Comparison of ENCODE assay signal across 15 cellular contexts in genomic region chr12:60266381-60266852, GRCh38.
DNase-seq lines count a peak whose midpoint lies in the region; ATAC-seq and TF ChIP-seq lines count a peak whose summit lies in the region.
"Had no signal": no experiment of that assay in that cellular context is flagged by ENCODE, and none has a peak within 500 bp of the region (broad histone marks: within the 10 kb centered on the region; RNA-seq: fewer than 3 reads in every experiment).

No MANE protein-coding gene starts in this region.

- no peak overlapping the region for H3K9ac ChIP-seq in mesenchymal stem cell (ENCODE audit: low read length)

- H3K4me3 ChIP-seq in choroid plexus epithelial cell (ENCODE audit: low read depth, low read length) (no peak overlapping the region), mesenchymal stem cell (ENCODE audit: insufficient read depth in 1 of 2, low read depth in 1 of 2, low read length in 2 of 2) (no peak overlapping the region)
- H3K4me3 ChIP-seq: cardiac muscle cell, GM23338 had no signal

- no peak overlapping the region for H2BK15ac ChIP-seq in mesenchymal stem cell (ENCODE audit: low read depth, poor library complexity, severe bottlenecking)

- H3K9me3 ChIP-seq in mesenchymal stem cell (ENCODE audit: control insufficient read depth, low read length): no peaks in the 10 kb centered on the region

- no peak overlapping the region for H3K18ac ChIP-seq in mesenchymal stem cell (ENCODE audit: low read depth in 1 of 2, low read length in 2 of 2)

- no peak for TF ChIP-seq CTCF in choroid plexus epithelial cell (conservative IDR thresholded peaks at IDR 0.05; ENCODE audit: low read depth, low read length)

- ATAC-seq in HG03520 (IDR thresholded peaks at IDR 0.05; ENCODE audit: unreplicated experiment) (no peak), GM21360 (IDR thresholded peaks at IDR 0.05; ENCODE audit: unreplicated experiment) (no peak)
- ATAC-seq: esophagus mucosa; GM23338; Right ventricle myocardium inferior; stimulated activated naive B cell treated with anti-CD40 and anti-IgM and Interleukin-4, amounts not matched to agents 10 μg/mL and 1 μg/mL and 100 μg/mL, for 72 hours; WTC11 had no signal

- no peaks in the 10 kb centered on the region for H3K36me3 ChIP-seq in mesenchymal stem cell (ENCODE audit: control insufficient read depth in 1 of 2, insufficient read depth in 2 of 2, low read depth in 1 of 2, low read length in 2 of 2)
- H3K36me3 ChIP-seq: cardiac muscle cell had no signal

- 0% methylated on average over 3 of the region's 4 CpGs for WGBS in mesenchymal stem cell

- no peak overlapping the region for H2BK5ac ChIP-seq in mesenchymal stem cell (ENCODE audit: low read depth, low read length, poor library complexity, severe bottlenecking)

- DNase-seq in DMS53 (lab: John Stamatoyannopoulos, UW) (peak; percentile 91), NCI-H460 (ENCODE audit: extremely low read depth, low read depth) (peak; percentile 59), choroid plexus epithelial cell (ENCODE audit: low read depth) (peak; percentile 86), mesenchymal stem cell (peak; percentile 87), NCI-H526 (lab: John Stamatoyannopoulos, UW) (no peak), NCI-H1105 treated with DMSO at 0.1 percent for 48 hours (lab: John Stamatoyannopoulos, UW) (no peak)
- DNase-seq: activated T-cell treated with anti-CD3 and anti-CD28 coated beads, Interleukin-2, amount 50 U/mL, for 24 hours; stimulated activated naive B cell treated with anti-CD40 and anti-IgM and Interleukin-4, amounts not matched to agents 10 μg/mL and 1 μg/mL and 100 μg/mL, for 72 hours had no signal

- H4K91ac ChIP-seq in mesenchymal stem cell (ENCODE audit: low read length): no peak overlapping the region

- no peak overlapping the region for H3K4me2 ChIP-seq in mesenchymal stem cell (ENCODE audit: low read length, poor library complexity, severe bottlenecking)
- H3K4me2 ChIP-seq: GM23338 had no signal

- no peak overlapping the region for H3K23ac ChIP-seq in mesenchymal stem cell (ENCODE audit: low read length in 2 of 2)

- H2AK5ac ChIP-seq in mesenchymal stem cell (ENCODE audit: low read length, severe bottlenecking): no peak overlapping the region

- H3K4ac ChIP-seq in mesenchymal stem cell (ENCODE audit: low read depth in 1 of 2, low read length in 2 of 2): no peak overlapping the region

- no peak overlapping the region for H2AFZ ChIP-seq in mesenchymal stem cell (ENCODE audit: low read depth, low read length)
- H2AFZ ChIP-seq: GM23338 had no signal

- H3K27ac ChIP-seq in mesenchymal stem cell (ENCODE audit: low read length, poor library complexity, severe bottlenecking): peak overlapping the region; percentile 2
- H3K27ac ChIP-seq: cardiac muscle cell had no signal

- no peak overlapping the region for H2BK12ac ChIP-seq in mesenchymal stem cell (ENCODE audit: low read length in 2 of 2)

- no peaks in the 10 kb centered on the region for H3K79me1 ChIP-seq in mesenchymal stem cell (replicated peaks; ENCODE audit: low read length, poor library complexity, severe bottlenecking)

- no peaks in the 10 kb centered on the region for H3K27me3 ChIP-seq in mesenchymal stem cell (ENCODE audit: control insufficient read depth in 1 of 2, insufficient read depth in 1 of 2, low read length in 2 of 2)
- H3K27me3 ChIP-seq: cardiac muscle cell had no signal

- no peak overlapping the region for H4K8ac ChIP-seq in mesenchymal stem cell (ENCODE audit: low read length)

- no peaks in the 10 kb centered on the region for H3K4me1 ChIP-seq in mesenchymal stem cell (ENCODE audit: control insufficient read depth, insufficient read depth, low read depth, low read length)

- H2BK120ac ChIP-seq in mesenchymal stem cell (ENCODE audit: low read depth, low read length): no peak overlapping the region

- no peak overlapping the region for H3K14ac ChIP-seq in mesenchymal stem cell (ENCODE audit: low read length in 2 of 2)

Comparison
In these comparisons a context has a peak if more than half of its experiments do, and no peak if none do; other contexts are left out.
1. DNase-seq: peak in DMS53 (single experiment), NCI-H460 (single experiment), choroid plexus epithelial cell (single experiment) and mesenchymal stem cell (single experiment); none in NCI-H526 (0 of 2) and NCI-H1105 treated with DMSO at 0.1 percent for 48 hours (single experiment).